In the genomic region with DNA sequence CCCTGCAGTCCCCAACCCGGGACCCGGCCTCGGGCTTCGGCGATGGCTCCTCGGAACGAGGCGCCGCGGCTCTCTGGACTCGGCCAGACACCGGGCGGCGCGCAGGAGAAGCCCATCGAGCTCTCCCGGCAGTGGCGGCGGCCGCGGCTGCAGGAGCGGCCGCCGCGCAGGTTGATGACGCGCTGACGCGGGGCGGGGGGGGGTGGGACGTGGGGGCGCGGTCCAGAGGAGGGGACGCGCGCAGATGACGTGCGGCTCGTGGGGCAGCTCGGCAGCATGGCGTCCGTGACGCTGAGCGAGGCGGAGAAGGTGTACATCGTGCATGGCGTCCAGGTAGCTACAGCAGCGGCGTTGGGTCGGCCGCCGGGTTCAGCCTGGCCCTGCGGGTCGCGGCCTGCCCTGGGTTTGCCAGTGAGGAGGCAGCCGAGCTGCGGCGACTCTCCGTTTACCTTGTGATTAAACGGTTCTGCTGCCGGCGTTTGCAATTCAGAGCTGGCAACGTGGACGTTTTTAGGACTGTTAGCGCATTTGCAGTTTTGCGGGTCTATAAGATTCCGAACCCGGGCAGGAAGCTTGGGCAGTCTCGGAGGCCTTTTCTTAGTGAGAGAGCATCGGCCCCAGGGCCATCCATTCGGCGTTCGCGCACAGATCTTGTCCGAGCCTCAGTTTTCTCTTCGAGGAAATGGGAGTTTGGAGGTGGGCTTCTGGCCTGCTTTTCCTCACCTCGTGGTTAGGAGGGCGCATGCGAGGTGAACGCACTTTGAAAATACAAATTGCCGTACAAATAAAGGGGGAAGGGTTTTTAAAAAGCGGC, we compare ENCODE assay signal across 8 cellular contexts. TPM values are rescaled to one million over a fixed set of nuclear protein-coding genes. Genes with fewer than 3 reads are reported as not detected.
A peak's percentile ranks its signal among the peaks of the same experiment; 100 is the strongest.
DNase-seq lines count a peak whose midpoint lies in the region; ATAC-seq and TF ChIP-seq lines count a peak whose summit lies in the region.

Gene EXOSC7, plus strand, starts transcription at position 243 of the 814 bp plus-strand sequence. Its CDS starts 34 bp downstream, at position 277.
A gene with protein sequence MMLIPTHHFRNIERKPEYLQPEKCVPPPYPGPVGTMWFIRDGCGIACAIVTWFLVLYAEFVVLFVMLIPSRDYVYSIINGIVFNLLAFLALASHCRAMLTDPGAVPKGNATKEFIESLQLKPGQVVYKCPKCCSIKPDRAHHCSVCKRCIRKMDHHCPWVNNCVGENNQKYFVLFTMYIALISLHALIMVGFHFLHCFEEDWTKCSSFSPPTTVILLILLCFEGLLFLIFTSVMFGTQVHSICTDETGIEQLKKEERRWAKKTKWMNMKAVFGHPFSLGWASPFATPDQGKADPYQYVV (minus strand): TSS at position 173 of the 814 bp plus-strand sequence. CDS start 16,738 bp downstream, outside the sequence.

- H3K4me2 ChIP-seq in OCI-LY7 (ENCODE audit: low read length) = peak within 1 kb of the TSS; percentile 92

- H3K4me3 ChIP-seq in OCI-LY7 (ENCODE audit: low read depth, low read length, poor library complexity, severe bottlenecking) = peak within 1 kb of the TSS; percentile 91

- H3K27ac ChIP-seq in OCI-LY7 (ENCODE audit: low read depth, low read length, poor library complexity, severe bottlenecking) (peak within 1 kb of the TSS; percentile 57), epithelial cell of prostate (peak within 1 kb of the TSS; percentile 79)

- peak within 1 kb of the TSS; percentile 86 for H2AFZ ChIP-seq in OCI-LY7 (ENCODE audit: low read length)

- POLR2A ChIA-PET in OCI-LY7 (lab: Charles Lee) = interaction anchor here (0.5 to 1.4 kb wide), 12 partner anchors 8 to 1705 kb away, joined by 3 to 7 read pairs (median 4); no protein-coding TSS in a partner anchor

- peak; percentile 92 for DNase-seq in COLO829 (ENCODE audit: low spot score)
- DNase-seq in HS-27A (ENCODE audit: low read depth) = peak; percentile 67
- peak; percentile 90 for DNase-seq in OCI-LY7 (ENCODE audit: low spot score)
- peak; percentile 81 for DNase-seq in activated T-cell treated with anti-CD3 and anti-CD28 coated beads for 4 hours
- peak; percentile 57 for DNase-seq in epithelial cell of prostate (ENCODE audit: low read depth, low spot score)
- DNase-seq in mucosa of gallbladder (ENCODE audit: low spot score) = peak; percentile 88
- DNase-seq in stimulated activated CD8-positive, alpha-beta memory T cell treated with anti-CD3 and anti-CD28 coated beads, Interleukin-4, amount 100 ng/mL, for 24 hours (ENCODE audit: low read depth) = peak; percentile 76

- peak; percentile 84 for ATAC-seq in GM19468 (IDR thresholded peaks at IDR 0.05; ENCODE audit: extremely low read depth, unreplicated experiment)

- CTCF ChIA-PET in OCI-LY7 (lab: Charles Lee; ENCODE audit: unreplicated experiment) = interaction anchor here (0.5 to 1.9 kb wide), 3 partner anchors 11 to 111 kb away, joined by 3 to 5 read pairs (median 4); no protein-coding TSS in a partner anchor

- intact Hi-C loops in OCI-LY7 (cut with micrococcal nuclease; ENCODE audit: unreplicated experiment) = loop anchor here (10.0 kb wide), 1 partner anchor 641 kb away; the partner anchor contains the start of gene TCAIM

- no TSS peak for BruUV-seq in OCI-LY7 (replicated peaks; lab: Mats Ljungman, UMichigan)

- no peaks in the 10 kb centered on the region for H3K9me3 ChIP-seq in OCI-LY7 (ENCODE audit: low read length)

- H3K79me2 ChIP-seq in OCI-LY7 (ENCODE audit: insufficient read depth, low read depth, low read length) = peaks cover 91% of the 10 kb centered on the region

- peaks cover 39% of the 10 kb centered on the region for H3K36me3 ChIP-seq in OCI-LY7 (ENCODE audit: insufficient read depth, low read length)

- H3K4me1 ChIP-seq in OCI-LY7 (ENCODE audit: insufficient read depth, low read length, poor library complexity, severe bottlenecking) = peaks cover 26% of the 10 kb centered on the region

- TF ChIP-seq CTCF in OCI-LY7 (conservative IDR thresholded peaks at IDR 0.05; ENCODE audit: low read length) = no peak

- H3K9me2 ChIP-seq in OCI-LY7 (ENCODE audit: insufficient read depth, low read length) = no peaks in the 10 kb centered on the region

- peaks cover 23% of the 10 kb centered on the region for H4K20me1 ChIP-seq in OCI-LY7 (ENCODE audit: insufficient read depth, low read length)

RNA-seq across cellular contexts. Expression of gene EXOSC7, which starts in this region (rescaled TPM):
- total RNA-seq in OCI-LY7 (2014; rRNA removed; shearing (Covaris generic)) = 60.3 and 71.5 TPM in 2 replicates
- total RNA-seq in OCI-LY7 (2022) (50.5 and 65.3 TPM in 2 replicates), mucosa of gallbladder (24.7 TPM)

RNA-seq across cellular contexts. Expression of the second gene that starts in this region (rescaled TPM):
- 50.8 and 53.1 TPM in 2 replicates for total RNA-seq in OCI-LY7 (2014; rRNA removed; shearing (Covaris generic))
- total RNA-seq in OCI-LY7 (2022) = 53.6 and 63.6 TPM in 2 replicates
- 72.4 TPM for total RNA-seq in mucosa of gallbladder

Comparison
In these comparisons a context has a peak if more than half of its experiments do, and no peak if none do; other contexts are left out.
1. Peak in every context shown above with its lines: DNase-seq, ATAC-seq, H3K4me3 ChIP-seq and H3K27ac ChIP-seq.